21 cellular contexts compared by ENCODE assay signal in the genomic region with DNA sequence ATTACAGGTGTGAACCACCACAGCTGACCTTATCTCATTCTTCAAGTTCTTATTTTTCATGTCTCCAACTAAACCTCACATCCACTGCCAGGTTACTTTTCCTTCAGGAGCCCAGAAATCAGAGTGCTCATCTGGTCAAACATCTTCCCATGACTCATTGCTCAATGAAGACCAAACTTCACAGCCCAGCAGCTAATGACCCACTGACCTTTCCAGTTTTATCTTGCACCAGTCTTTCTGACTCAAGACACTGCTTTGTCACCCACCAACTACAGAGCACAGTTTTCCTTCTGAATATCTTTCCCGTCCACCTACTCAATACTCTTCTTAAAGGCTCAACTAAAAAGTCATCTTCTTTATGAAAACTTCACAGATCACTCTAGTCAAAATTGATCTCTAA.
A peak's percentile ranks its signal among the peaks of the same experiment; 100 is the strongest.
DNase-seq lines count a peak whose midpoint lies in the region; ATAC-seq and TF ChIP-seq lines count a peak whose summit lies in the region.
"Had no signal": no experiment of that assay in that cellular context is flagged by ENCODE, and none has a peak within 500 bp of the region (broad histone marks: within the 10 kb centered on the region; RNA-seq: fewer than 3 reads in every experiment).

No MANE protein-coding gene starts in this region.

- TF ChIP-seq RAD21 in SK-N-SH (IDR thresholded peaks at IDR 0.05; ENCODE audit: low read length), result no peak

- WGBS in SK-N-SH (ENCODE audit: low lambda C conversion rate), result 93% methylated on average over 1 of the region's 1 CpG

- H3K4me2 ChIP-seq in SK-N-SH, result no peak overlapping the region

- H3K27ac Mint-ChIP-seq in stimulated activated naive CD8-positive, alpha-beta T cell treated with anti-CD3 and anti-CD28 coated beads, Interleukin-15, Interleukin-2, amounts not matched to agents 100 ng/mL and 50 ng/mL, for 24 hours, result peak overlapping the region; percentile 56
- no peak overlapping the region for H3K27ac Mint-ChIP-seq in stimulated activated naive CD8-positive, alpha-beta T cell treated with anti-CD3 and anti-CD28 coated beads, Interleukin-15, amount 100 ng/mL, for 72 hours
- H3K27ac Mint-ChIP-seq: effector memory CD8-positive, alpha-beta T cell; stimulated activated effector memory CD8-positive, alpha-beta T cell treated with anti-CD3 and anti-CD28 coated beads, Interleukin-12 subunit alpha, Interleukin-12 subunit beta, amount 100 ng/mL, for 72 hours had no signal

- no peaks in the 10 kb centered on the region for H3K27me3 ChIP-seq in SK-N-SH (ENCODE audit: insufficient read depth)
- H3K27me3 ChIP-seq: spleen, upper lobe of right lung had no signal

- H3K79me2 ChIP-seq in SK-N-SH (ENCODE audit: insufficient read depth), result peaks cover 4% of the 10 kb centered on the region; the same call in 1 of the 2 replicates
- H3K79me2 ChIP-seq: parathyroid adenoma had no signal

- no peaks in the 10 kb centered on the region for H3F3A ChIP-seq in SK-N-SH (replicated peaks; ENCODE audit: insufficient read depth)

- DNase-seq in stimulated activated naive CD8-positive, alpha-beta T cell treated with anti-CD3 and anti-CD28 coated beads, Interleukin-15, amount 100 ng/mL, for 72 hours, result no peak
- DNase-seq in amniotic epithelial cell (ENCODE audit: low read depth) (peak; percentile 72), iris pigment epithelial cell (ENCODE audit: low read depth) (peak; percentile 73), SK-N-SH (no peak)
- DNase-seq in effector CD8-positive, alpha-beta T cell (lab: John Stamatoyannopoulos, UW), result no peak
- DNase-seq: 8988T; central memory CD4-positive, alpha-beta T cell; DMS79 treated with DMSO at 0.1 percent for 48 hours; effector memory CD8-positive, alpha-beta T cell; left ventricle myocardium superior; NCI-H1694; NK-92 treated with Interleukin-12 subunit alpha and Interleukin-12 subunit beta, amount 100 ng/mL, for 24 hours; SHP77; spleen; T-helper 2 cell; upper lobe of right lung had no signal

- H3K27ac ChIP-seq in SK-N-SH (ENCODE audit: low read depth in 2 of 2, low read length in 1 of 2), result no peak overlapping the region
- H3K27ac ChIP-seq: parathyroid adenoma, spleen, upper lobe of right lung had no signal

- no peak overlapping the region for H3K9ac ChIP-seq in SK-N-SH
- H3K9ac ChIP-seq: parathyroid adenoma had no signal

- no peak overlapping the region for H3K4me3 ChIP-seq in SK-N-SH (ENCODE audit: low read depth in 2 of 2, low read length in 1 of 2)
- H3K4me3 ChIP-seq: spleen, upper lobe of right lung had no signal

- no peak for TF ChIP-seq CTCF in SK-N-SH (IDR thresholded peaks at IDR 0.05)

- H3K27me3 Mint-ChIP-seq in stimulated activated naive CD8-positive, alpha-beta T cell treated with anti-CD3 and anti-CD28 coated beads, Interleukin-15, Interleukin-2, amounts not matched to agents 100 ng/mL and 50 ng/mL, for 24 hours, result no peaks in the 10 kb centered on the region
- no peaks in the 10 kb centered on the region for H3K27me3 Mint-ChIP-seq in stimulated activated naive CD8-positive, alpha-beta T cell treated with anti-CD3 and anti-CD28 coated beads, Interleukin-15, amount 100 ng/mL, for 72 hours
- H3K27me3 Mint-ChIP-seq: effector memory CD8-positive, alpha-beta T cell had no signal

- ATAC-seq in stimulated activated naive CD8-positive, alpha-beta T cell treated with anti-CD3 and anti-CD28 coated beads, Interleukin-15, amount 100 ng/mL, for 72 hours, result no peak
- ATAC-seq in GM19324 (IDR thresholded peaks at IDR 0.05; ENCODE audit: low FRiP score, unreplicated experiment) (no peak), HG02610 (IDR thresholded peaks at IDR 0.05; ENCODE audit: unreplicated experiment) (no peak)
- ATAC-seq: effector memory CD8-positive, alpha-beta T cell; stimulated activated effector memory CD8-positive, alpha-beta T cell treated with anti-CD3 and anti-CD28 coated beads, Interleukin-12 subunit alpha, Interleukin-12 subunit beta, amount 100 ng/mL, for 72 hours; upper lobe of right lung had no signal

- H4K20me1 ChIP-seq in SK-N-SH (ENCODE audit: insufficient read depth), result no peaks in the 10 kb centered on the region

- no peaks in the 10 kb centered on the region for H3K4me1 ChIP-seq in SK-N-SH (ENCODE audit: control insufficient read depth in 1 of 2, insufficient read depth in 2 of 2, low read depth in 1 of 2, low read length in 1 of 2)
- H3K4me1 ChIP-seq: spleen, upper lobe of right lung had no signal

- H3K36me3 ChIP-seq in SK-N-SH (replicated peaks in 1 of 2; ENCODE audit: control insufficient read depth in 1 of 2, insufficient read depth in 2 of 2, low read length in 1 of 2), result peaks cover 3 to 4% of the 10 kb centered on the region in 2 experiments
- H3K36me3 ChIP-seq: upper lobe of right lung had no signal

- no peak for TF ChIP-seq EP300 in SK-N-SH (IDR thresholded peaks at IDR 0.05; ENCODE audit: borderline replicate concordance in 1 of 2, low read depth in 1 of 2, low read length in 1 of 2)

- no peaks in the 10 kb centered on the region for H3K4me1 Mint-ChIP-seq in stimulated activated naive CD8-positive, alpha-beta T cell treated with anti-CD3 and anti-CD28 coated beads, Interleukin-15, Interleukin-2, amounts not matched to agents 100 ng/mL and 50 ng/mL, for 24 hours (ENCODE audit: low read depth)
- no peaks in the 10 kb centered on the region for H3K4me1 Mint-ChIP-seq in stimulated activated naive CD8-positive, alpha-beta T cell treated with anti-CD3 and anti-CD28 coated beads, Interleukin-15, amount 100 ng/mL, for 72 hours
- H3K4me1 Mint-ChIP-seq: stimulated activated effector memory CD8-positive, alpha-beta T cell treated with anti-CD3 and anti-CD28 coated beads, Interleukin-12 subunit alpha, Interleukin-12 subunit beta, amount 100 ng/mL, for 72 hours had no signal

- H3K4me3 Mint-ChIP-seq in stimulated activated naive CD8-positive, alpha-beta T cell treated with anti-CD3 and anti-CD28 coated beads, Interleukin-15, Interleukin-2, amounts not matched to agents 100 ng/mL and 50 ng/mL, for 24 hours, result no peak overlapping the region
- no peak overlapping the region for H3K4me3 Mint-ChIP-seq in stimulated activated naive CD8-positive, alpha-beta T cell treated with anti-CD3 and anti-CD28 coated beads, Interleukin-15, amount 100 ng/mL, for 72 hours
- H3K4me3 Mint-ChIP-seq: effector memory CD8-positive, alpha-beta T cell; stimulated activated effector memory CD8-positive, alpha-beta T cell treated with anti-CD3 and anti-CD28 coated beads, Interleukin-12 subunit alpha, Interleukin-12 subunit beta, amount 100 ng/mL, for 72 hours had no signal

- no peaks in the 10 kb centered on the region for H3K9me3 ChIP-seq in SK-N-SH
- H3K9me3 ChIP-seq: spleen, upper lobe of right lung had no signal

- H3K36me3 Mint-ChIP-seq in stimulated activated naive CD8-positive, alpha-beta T cell treated with anti-CD3 and anti-CD28 coated beads, Interleukin-15, Interleukin-2, amounts not matched to agents 100 ng/mL and 50 ng/mL, for 24 hours (ENCODE audit: low read depth), result peaks cover 54% of the 10 kb centered on the region

- CTCF ChIA-PET in SK-N-SH (lab: Yijun Ruan, JAX), result no interaction called here

- H2AFZ ChIP-seq in SK-N-SH (ENCODE audit: low read depth), result no peak overlapping the region
- H2AFZ ChIP-seq: parathyroid adenoma had no signal

- H3K9me3 Mint-ChIP-seq in stimulated activated naive CD8-positive, alpha-beta T cell treated with anti-CD3 and anti-CD28 coated beads, Interleukin-15, Interleukin-2, amounts not matched to agents 100 ng/mL and 50 ng/mL, for 24 hours, result peaks cover 8% of the 10 kb centered on the region
- H3K9me3 Mint-ChIP-seq in stimulated activated naive CD8-positive, alpha-beta T cell treated with anti-CD3 and anti-CD28 coated beads, Interleukin-15, amount 100 ng/mL, for 72 hours, result peaks cover 0 to 8% of the 10 kb centered on the region in 2 donors
- H3K9me3 Mint-ChIP-seq: stimulated activated effector memory CD8-positive, alpha-beta T cell treated with anti-CD3 and anti-CD28 coated beads, Interleukin-12 subunit alpha, Interleukin-12 subunit beta, amount 100 ng/mL, for 72 hours had no signal

- no peaks in the 10 kb centered on the region for H3K9me2 ChIP-seq in SK-N-SH

- POLR2A ChIA-PET in SK-N-SH (lab: Yijun Ruan, JAX), result no interaction called here

TF ChIP-seq in SK-N-SH, 30 proteins besides CTCF, POLR2A, EP300 and RAD21:
- TF ChIP-seq TEAD4 (IDR thresholded peaks at IDR 0.05; ENCODE audit: borderline replicate concordance, insufficient read depth) (no peak), MAX (IDR thresholded peaks at IDR 0.05; ENCODE audit: low read depth) (no peak), CHD2 (IDR thresholded peaks at IDR 0.05; ENCODE audit: low read length, partially characterized antibody) (no peak), RXRA (IDR thresholded peaks at IDR 0.05; ENCODE audit: borderline replicate concordance, low read depth) (no peak), SIN3A (IDR thresholded peaks at IDR 0.05; ENCODE audit: borderline replicate concordance, low read depth, low read length) (no peak), GATA2 (CRISPR knock-in tag; IDR thresholded peaks at IDR 0.05) (no peak), MXI1 (IDR thresholded peaks at IDR 0.05; ENCODE audit: low read depth, low read length) (no peak), TAF1 (IDR thresholded peaks at IDR 0.05; ENCODE audit: borderline replicate concordance, low read depth, low read length) (no peak)
- TF ChIP-seq, protein P1, sequence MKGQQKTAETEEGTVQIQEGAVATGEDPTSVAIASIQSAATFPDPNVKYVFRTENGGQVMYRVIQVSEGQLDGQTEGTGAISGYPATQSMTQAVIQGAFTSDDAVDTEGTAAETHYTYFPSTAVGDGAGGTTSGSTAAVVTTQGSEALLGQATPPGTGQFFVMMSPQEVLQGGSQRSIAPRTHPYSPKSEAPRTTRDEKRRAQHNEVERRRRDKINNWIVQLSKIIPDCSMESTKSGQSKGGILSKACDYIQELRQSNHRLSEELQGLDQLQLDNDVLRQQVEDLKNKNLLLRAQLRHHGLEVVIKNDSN (IDR thresholded peaks at IDR 0.05; ENCODE audit: borderline replicate concordance, low read depth), result no peak

Comparison
In these comparisons a context has a peak if more than half of its experiments do, and no peak if none do; other contexts are left out.
1. DNase-seq: peak in amniotic epithelial cell (single experiment) and iris pigment epithelial cell (single experiment); none in stimulated activated naive CD8-positive, alpha-beta T cell treated with anti-CD3 and anti-CD28 coated beads, Interleukin-15, amount 100 ng/mL, for 72 hours (0 of 2), effector CD8-positive, alpha-beta T cell (single experiment) and SK-N-SH (single experiment).